10 cellular contexts compared by ENCODE assay signal in genomic region chr1:3070654-3071506, GRCh38. TPM values are rescaled to one million over a fixed set of nuclear protein-coding genes. Genes with fewer than 3 reads are reported as not detected.
DNase-seq lines count a peak whose midpoint lies in the region; ATAC-seq, FAIRE-seq and TF ChIP-seq lines count a peak whose summit lies in the region.
"Had no signal": no experiment of that assay in that cellular context is flagged by ENCODE, and none has a peak within 500 bp of the region (broad histone marks: within the 10 kb centered on the region; RNA-seq: fewer than 3 reads in every experiment).

No MANE protein-coding gene starts in this region.

- CTCF ChIA-PET in HepG2 (lab: Yijun Ruan, JAX; ENCODE audit: low intra/inter-chr PET ratio, low total read pairs) = no interaction called here

- no peaks in the 10 kb centered on the region for H4K20me1 ChIP-seq in HepG2 (ENCODE audit: insufficient read depth, low read length)

- 3% methylated on average over 11 of the region's 95 CpGs for WGBS in HepG2 (ENCODE audit: low lambda C conversion rate)

- H3K27ac ChIP-seq in HepG2 (ENCODE audit: extremely low read length, insufficient read depth, low read length) = peak overlapping the region; percentile 46
- H3K27ac ChIP-seq in skin epidermis = peak overlapping the region in 2 of 21 experiments; percentile 2 to 14

- no peak for TF ChIP-seq POLR2A in HepG2 (IDR thresholded peaks at IDR 0.05; ENCODE audit: insufficient read depth in 1 of 2, low read depth in 2 of 2, low read length in 2 of 2)

- no peaks in the 10 kb centered on the region for H3K36me3 ChIP-seq in H7 (replicated peaks; ENCODE audit: control insufficient read depth, insufficient read depth, low read length)
- no peaks in the 10 kb centered on the region for H3K36me3 ChIP-seq in HepG2 (replicated peaks in 1 of 2; ENCODE audit: control insufficient read depth in 1 of 2, insufficient read depth in 2 of 2, low read length in 2 of 2)

- H3K4me2 ChIP-seq in HepG2 (ENCODE audit: low read depth, low read length) = peak overlapping the region; percentile 76

- no peak for FAIRE-seq in HepG2 (lab: Jason Lieb, UNC)

- TF ChIP-seq EP300 in HepG2 (IDR thresholded peaks at IDR 0.05; ENCODE audit: low read depth in 2 of 2, low read length in 2 of 2) (no peak), HepG2 (CRISPR knock-in tag; IDR thresholded peaks at IDR 0.05; ENCODE audit: borderline replicate concordance) (no peak)

- in situ Hi-C loops in HepG2 (cut with HindIII; ENCODE audit: extremely low pct_ligation_motif_present, low pct_unique_long_range_greater_than_20kb) = loop anchor here (25.0 kb wide), 1 partner anchor 216 kb away; no protein-coding TSS in a partner anchor

- H3K9ac ChIP-seq in HepG2 (ENCODE audit: insufficient read depth, low read depth, low read length) = peak overlapping the region; percentile 64

- ATAC-seq in HepG2 (peak; percentile 11), GM18867 (IDR thresholded peaks at IDR 0.05; ENCODE audit: unreplicated experiment) (no peak)
- ATAC-seq in stimulated activated naive CD8-positive, alpha-beta T cell treated with anti-CD3 and anti-CD28 coated beads, Interleukin-15, Interleukin-2, amounts not matched to agents 100 U/mL and 50 U/mL, for 24 hours = no peak

- peaks cover 83% of the 10 kb centered on the region for H3K27me3 ChIP-seq in H7 (ENCODE audit: control insufficient read depth, insufficient read depth, low read length)
- peaks cover 4 to 18% of the 10 kb centered on the region in 2 experiments for H3K27me3 ChIP-seq in HepG2 (ENCODE audit: control insufficient read depth in 1 of 2, insufficient read depth in 2 of 2, low read length in 2 of 2)

- peaks cover 33% of the 10 kb centered on the region for H3K4me1 ChIP-seq in HepG2 (ENCODE audit: insufficient read depth, low read length)

- TF ChIP-seq RAD21 in HepG2 (CRISPR knock-in tag; IDR thresholded peaks at IDR 0.05) = no peak

- TF ChIP-seq CTCF in HepG2 (CRISPR knock-in tag; IDR thresholded peaks at IDR 0.05) (peak; percentile 29; the same call in 1 of the 2 replicates), GM20000 (IDR thresholded peaks at IDR 0.05; ENCODE audit: extremely low read depth, missing control alignments) (no peak)

- H2AFZ ChIP-seq in HepG2 (ENCODE audit: low read length) = no peak overlapping the region

- H3K79me2 ChIP-seq in HepG2 (ENCODE audit: insufficient read depth, low read length) = peaks cover 2% of the 10 kb centered on the region

- no TSS peak for BruUV-seq in HepG2 (replicated peaks; lab: Mats Ljungman, UMichigan)

- POLR2A ChIA-PET in HepG2 (lab: Yijun Ruan, JAX) = interaction anchor here (1.6 kb wide), 1 partner anchor 250 kb away, joined by 7 read pairs; no protein-coding TSS in a partner anchor

- H3K4me3 ChIP-seq in H7 (ENCODE audit: insufficient read depth, low read depth, low read length) (peak overlapping the region; percentile 25), HepG2 (replicated peaks in 1 of 3; ENCODE audit: insufficient read depth in 1 of 3, low read depth in 2 of 3, low read length in 3 of 3) (peak overlapping the region; percentile 45 to 77 (median 55)), skin epidermis (peak overlapping the region; percentile 5 to 62 (median 18))

- H3K9me3 ChIP-seq in HepG2 (ENCODE audit: low read length) = no peaks in the 10 kb centered on the region

- intact Hi-C loops in HepG2 (cut with micrococcal nuclease; ENCODE audit: unreplicated experiment) = no loop called here

- DNase-seq in H7 (peak; percentile 81), dermis blood vessel endothelial cell (peak; percentile 15), HepG2 (ENCODE audit: low spot score) (no peak), pons (ENCODE audit: low spot score) (no peak), GM20000 (ENCODE audit: low spot score) (no peak)
- no peak for DNase-seq in stimulated activated naive CD8-positive, alpha-beta T cell treated with anti-CD3 and anti-CD28 coated beads, Interleukin-15, Interleukin-2, amounts not matched to agents 100 U/mL and 50 U/mL, for 24 hours
- DNase-seq: OCI-M1 had no signal

TF ChIP-seq in HepG2, 621 proteins besides CTCF, POLR2A, EP300 and RAD21 (continues in another document):
- TF ChIP-seq ETS1 (CRISPR knock-in tag; IDR thresholded peaks at IDR 0.05) = no peak
- TF ChIP-seq ZNF776 (CRISPR knock-in tag; IDR thresholded peaks at IDR 0.05) = peak; percentile 34; the same call in 1 of the 2 replicates
- TF ChIP-seq ZNF547 (CRISPR knock-in tag; IDR thresholded peaks at IDR 0.05) = peak; percentile 36; the same call in 1 of the 2 replicates
- TF ChIP-seq MAX (IDR thresholded peaks at IDR 0.05) = peak; percentile 53; the same call in 1 of the 2 replicates
- TF ChIP-seq ZSCAN30 (CRISPR knock-in tag; IDR thresholded peaks at IDR 0.05) = no peak

RNA-seq across cellular contexts. Expression of gene PRDM16, which starts 1.9 kb away (rescaled TPM):
- total RNA-seq in H7 (2014; rRNA removed; shearing (Covaris generic)) = 0.69 and 1.1 TPM in 2 replicates
- total RNA-seq in dermis blood vessel endothelial cell (not detected in 2 replicates), HepG2 (2016; rRNA removed; fragmentation: Illumina TruSeq; extraction: Trizol) (0.13 and 0.15 TPM in 2 replicates)
- under 0.01 and 0.35 TPM in 2 replicates for total RNA-seq in HepG2 (2016; cell fraction: cytosol; rRNA removed; fragmentation: Illumina TruSeq; extraction: Trizol; ENCODE audit: low read depth)
- total RNA-seq in HepG2 (2016; cell fraction: insoluble cytoplasmic fraction; rRNA removed; fragmentation: Illumina TruSeq; extraction: Trizol) = 0.21 and 0.24 TPM in 2 replicates
- total RNA-seq in HepG2 (2016; cell fraction: membrane; rRNA removed; fragmentation: Illumina TruSeq; extraction: Trizol) = 0.19 and 0.24 TPM in 2 replicates
- total RNA-seq in HepG2 (2016; cell fraction: nucleus; rRNA removed; fragmentation: Illumina TruSeq; extraction: Trizol) = 0.12 and 1.1 TPM in 2 replicates
- 0.81 and 1.5 TPM in 2 replicates for polyA plus RNA-seq in HepG2 (2011; rRNA removed)
- 0.96 and 1.0 TPM in 2 replicates for polyA plus RNA-seq in HepG2 (2011; cell fraction: cytosol; rRNA removed)
- 5.9 and 6.8 TPM in 2 replicates for polyA plus RNA-seq in HepG2 (2011; cell fraction: nucleus; rRNA removed)
- polyA plus RNA-seq in HepG2 (2012) = 1.7 and 1.8 TPM in 2 replicates
- not detected in 2 replicates for polyA plus RNA-seq in HepG2 (2016; cell fraction: cytosol; fragmentation: Illumina TruSeq; extraction: Trizol; ENCODE audit: low read depth)
- 0.15 and 0.46 TPM in 2 replicates for polyA plus RNA-seq in HepG2 (2016; cell fraction: insoluble cytoplasmic fraction; fragmentation: Illumina TruSeq; extraction: Trizol; ENCODE audit: low read depth)
- 0.13 TPM in 1 of 2 replicates, not detected in the other for polyA plus RNA-seq in HepG2 (2016; cell fraction: membrane; fragmentation: Illumina TruSeq; extraction: Trizol; ENCODE audit: low read depth)
- polyA plus RNA-seq in HepG2 (2016; cell fraction: nucleus; fragmentation: Illumina TruSeq; extraction: Trizol; ENCODE audit: insufficient read depth, low read depth) = 0.34 and 0.47 TPM in 2 replicates
- 0.40 TPM in 1 of 2 replicates, not detected in the other for polyA minus RNA-seq in HepG2 (2011; rRNA and poly(A)+ RNA removed; ENCODE audit: low replicate concordance)
- polyA minus RNA-seq in HepG2 (2011; cell fraction: cytosol; rRNA and poly(A)+ RNA removed) = 0.79 and 1.1 TPM in 2 replicates
- polyA minus RNA-seq in HepG2 (2011; cell fraction: nucleus; rRNA and poly(A)+ RNA removed) = 2.1 and 2.4 TPM in 2 replicates

RNA-seq across cellular contexts. Expression of gene ACTRT2, which starts 49.6 kb away (rescaled TPM):
- 0.21 TPM in 1 of 2 replicates, not detected in the other for total RNA-seq in H7 (2014; rRNA removed; shearing (Covaris generic))
- total RNA-seq in dermis blood vessel endothelial cell = not detected in 2 replicates
- not detected in 2 replicates for total RNA-seq in HepG2 (2016; rRNA removed; fragmentation: Illumina TruSeq; extraction: Trizol)
- not detected in 2 replicates for total RNA-seq in HepG2 (2016; cell fraction: cytosol; rRNA removed; fragmentation: Illumina TruSeq; extraction: Trizol; ENCODE audit: low read depth)
- total RNA-seq in HepG2 (2016; cell fraction: insoluble cytoplasmic fraction; rRNA removed; fragmentation: Illumina TruSeq; extraction: Trizol) = not detected in 2 replicates
- total RNA-seq in HepG2 (2016; cell fraction: membrane; rRNA removed; fragmentation: Illumina TruSeq; extraction: Trizol) = not detected in 2 replicates
- total RNA-seq in HepG2 (2016; cell fraction: nucleus; rRNA removed; fragmentation: Illumina TruSeq; extraction: Trizol) = not detected in 2 replicates
- not detected in 2 replicates for polyA plus RNA-seq in HepG2 (2011; rRNA removed)
- polyA plus RNA-seq in HepG2 (2011; cell fraction: cytosol; rRNA removed) = not detected in 2 replicates
- polyA plus RNA-seq in HepG2 (2011; cell fraction: nucleus; rRNA removed) = not detected in 2 replicates
- polyA plus RNA-seq in HepG2 (2012) = not detected in 2 replicates
- not detected in 2 replicates for polyA plus RNA-seq in HepG2 (2016; cell fraction: cytosol; fragmentation: Illumina TruSeq; extraction: Trizol; ENCODE audit: low read depth)
- not detected in 2 replicates for polyA plus RNA-seq in HepG2 (2016; cell fraction: insoluble cytoplasmic fraction; fragmentation: Illumina TruSeq; extraction: Trizol; ENCODE audit: low read depth)
- not detected in 2 replicates for polyA plus RNA-seq in HepG2 (2016; cell fraction: membrane; fragmentation: Illumina TruSeq; extraction: Trizol; ENCODE audit: low read depth)
- polyA plus RNA-seq in HepG2 (2016; cell fraction: nucleus; fragmentation: Illumina TruSeq; extraction: Trizol; ENCODE audit: insufficient read depth, low read depth) = not detected in 2 replicates
- not detected in 2 replicates for polyA minus RNA-seq in HepG2 (2011; rRNA and poly(A)+ RNA removed; ENCODE audit: low replicate concordance)
- polyA minus RNA-seq in HepG2 (2011; cell fraction: cytosol; rRNA and poly(A)+ RNA removed) = not detected in 2 replicates
- polyA minus RNA-seq in HepG2 (2011; cell fraction: nucleus; rRNA and poly(A)+ RNA removed) = not detected in 2 replicates
- total RNA-seq: glomerular endothelial cell had no signal

Comparison
In these comparisons a context has a peak if more than half of its experiments do, and no peak if none do; other contexts are left out.
1. DNase-seq: peak in H7 (single experiment) and dermis blood vessel endothelial cell (single experiment); none in HepG2 (single experiment), stimulated activated naive CD8-positive, alpha-beta T cell treated with anti-CD3 and anti-CD28 coated beads, Interleukin-15, Interleukin-2, amounts not matched to agents 100 U/mL and 50 U/mL, for 24 hours (single experiment), pons (single experiment) and GM20000 (single experiment).
2. Peak in every context shown above with its lines, with median percentiles within 50 percentile points of each other: H3K4me3 ChIP-seq.